1 cellular context compared by ENCODE assay signal in the genomic region with DNA sequence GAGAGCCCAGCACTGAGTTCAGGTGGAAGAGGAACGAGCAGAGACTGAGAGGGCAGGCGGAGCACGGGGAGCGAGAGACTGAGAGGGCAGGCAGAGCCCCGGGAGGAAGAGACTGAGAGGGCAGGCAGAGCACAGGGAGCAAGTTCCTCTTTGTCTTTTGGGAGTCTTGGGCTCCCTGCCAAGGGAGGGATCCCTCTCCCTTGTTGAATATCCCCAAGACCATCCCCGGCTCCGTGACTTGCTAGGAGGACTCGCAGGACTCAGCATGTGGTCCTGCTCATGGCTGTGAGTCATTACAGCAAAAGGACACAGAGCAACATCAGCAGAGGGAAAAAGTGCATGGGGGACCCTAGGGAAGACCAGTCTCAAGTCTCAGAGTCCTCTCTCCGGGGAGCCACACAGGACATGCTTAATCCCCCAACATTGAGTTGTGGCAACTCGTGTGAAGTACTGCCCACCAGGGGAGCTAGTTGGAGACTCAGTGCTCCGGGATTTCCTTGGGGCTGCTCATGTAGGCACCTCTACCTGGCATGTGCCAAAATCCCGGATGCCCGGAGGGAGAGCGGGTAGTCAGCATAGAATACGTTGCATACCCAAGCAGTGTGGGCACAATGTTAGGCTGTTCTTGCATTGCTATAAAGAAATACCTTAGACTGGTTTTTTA.
TF ChIP-seq lines count a peak whose summit lies in the region.

No MANE protein-coding gene starts in this region.

TF ChIP-seq in SK-N-SH, 30 proteins besides CTCF, POLR2A, EP300 and RAD21:
- TF ChIP-seq TEAD4 (IDR thresholded peaks at IDR 0.05; ENCODE audit: borderline replicate concordance, insufficient read depth) (no peak), YY1 (IDR thresholded peaks at IDR 0.05; ENCODE audit: low read depth) (no peak), ELF1 (IDR thresholded peaks at IDR 0.05) (no peak)
TF ChIP-seq in SK-N-SH: peak in this region for 0.
